ENCODE assay signal across 8 cellular contexts in genomic region chr21:29024474-29025327, GRCh38. TPM values are rescaled to one million over a fixed set of nuclear protein-coding genes. Genes with fewer than 3 reads are reported as not detected.
A peak's percentile ranks its signal among the peaks of the same experiment; 100 is the strongest.
DNase-seq lines count a peak whose midpoint lies in the region; ATAC-seq and TF ChIP-seq lines count a peak whose summit lies in the region.

Gene USP16 (plus strand): TSS chr21:29024668. CDS start chr21:29027914, 3,246 bp downstream.

- TF ChIP-seq CTCF in BE2C (IDR thresholded peaks at IDR 0.05; ENCODE audit: low read depth, low read length) (peak; percentile 22; the same call in 1 of the 2 replicates), colonic mucosa (IDR thresholded peaks at IDR 0.05) (peak; percentile 24)

- H3K9ac ChIP-seq in colonic mucosa (ENCODE audit: low read depth in 2 of 2, low read length in 2 of 2): peak within 1 kb of the TSS; percentile 63 to 79

- peak; percentile 94 for DNase-seq in BE2C
- peak; percentile 84 for DNase-seq in GM19240 (ENCODE audit: insufficient read length, low spot score)
- peak; percentile 97 for DNase-seq in NCI-H526 (lab: John Stamatoyannopoulos, UW)
- DNase-seq in activated CD4-positive, alpha-beta T cell treated with anti-CD3 and anti-CD28 coated beads for 48 hours: peak; percentile 95
- peak; percentile 97 for DNase-seq in colonic mucosa
- DNase-seq in kidney tubule cell (ENCODE audit: low spot score): peak; percentile 99
- peak; percentile 76 to 89 (median 82) for DNase-seq in stimulated activated CD4-positive, alpha-beta T cell treated with anti-CD3 and anti-CD28 coated beads, Interleukin-1b, Interleukin-23, amount 100 ng/mL, for 24 hours (ENCODE audit: low read depth in 4 of 4, low spot score in 1 of 4)

- H3K4me1 ChIP-seq in BE2C (no peaks in the 10 kb centered on the region; the same call in 1 of the 2 replicates), colonic mucosa (peaks cover 6% of the 10 kb centered on the region)

- peak within 1 kb of the TSS; percentile 95 for H3K27ac ChIP-seq in colonic mucosa

- ATAC-seq in HG03460 (IDR thresholded peaks at IDR 0.05; ENCODE audit: unreplicated experiment): peak; percentile 98

- H3K4me3 ChIP-seq in BE2C (ENCODE audit: low read depth, low read length): peak within 1 kb of the TSS; percentile 66
- H3K4me3 ChIP-seq in colonic mucosa: peak within 1 kb of the TSS; percentile 55

- intact Hi-C loops in colonic mucosa (cut with DNase I): no loop called here

- H3K36me3 ChIP-seq in BE2C: peaks cover 11% of the 10 kb centered on the region; the same call in 1 of the 2 replicates
- no peaks in the 10 kb centered on the region for H3K36me3 ChIP-seq in colonic mucosa

- H3K9me3 ChIP-seq in BE2C (no peaks in the 10 kb centered on the region), colonic mucosa (no peaks in the 10 kb centered on the region)

- H3K27me3 ChIP-seq in BE2C (no peaks in the 10 kb centered on the region), colonic mucosa (no peaks in the 10 kb centered on the region)

RNA-seq across cellular contexts. Expression of gene USP16, which starts in this region (rescaled TPM):
- 37.4 TPM for polyA plus RNA-seq in BE2C (2012; ENCODE audit: insufficient read depth, insufficient read length, low read depth)
- 10 to 100 TPM; 33.3 to 34.2 TPM for total RNA-seq in colonic mucosa

Comparison
In these comparisons a context has a peak if more than half of its experiments do, and no peak if none do; other contexts are left out.
1. Peak in every context shown above with its lines: DNase-seq, ATAC-seq, H3K4me3 ChIP-seq and H3K27ac ChIP-seq.